In genomic region chr19:4877753-4878490, GRCh38 we compare ENCODE assay signal across 14 cellular contexts. TPM values are rescaled to one million over a fixed set of nuclear protein-coding genes. Genes with fewer than 3 reads are reported as not detected.
A peak's percentile ranks its signal among the peaks of the same experiment; 100 is the strongest.
DNase-seq lines count a peak whose midpoint lies in the region; ATAC-seq, FAIRE-seq and TF ChIP-seq lines count a peak whose summit lies in the region.
"Had no signal": no experiment of that assay in that cellular context is flagged by ENCODE, and none has a peak within 500 bp of the region (broad histone marks: within the 10 kb centered on the region; RNA-seq: fewer than 3 reads in every experiment).

No MANE protein-coding gene starts in this region.

- TF ChIP-seq CTCF in AG04450 (IDR thresholded peaks at IDR 0.05; ENCODE audit: low read depth, low read length) = no peak
- TF ChIP-seq CTCF in OCI-LY1 (IDR thresholded peaks at IDR 0.05; ENCODE audit: low read length) = no peak
- TF ChIP-seq CTCF in fibroblast of villous mesenchyme (IDR thresholded peaks at IDR 0.05; ENCODE audit: insufficient read depth, low read depth, low read length) = no peak

- no peak for DNase-seq in AG04450 (ENCODE audit: low read depth, low spot score)
- peak; percentile 13 for DNase-seq in fibroblast of villous mesenchyme (ENCODE audit: low read depth)
- peak; percentile 86 for DNase-seq in occipital lobe (lab: John Stamatoyannopoulos, UW)
- no peak for DNase-seq in activated CD4-positive, alpha-beta T cell treated with anti-CD3 and anti-CD28 coated beads for 48 hours
- no peak for DNase-seq in HTR-8/SVneo (ENCODE audit: insufficient read length, low spot score)
- DNase-seq: HCEC 1CT, Karpas-422 had no signal

- H3K4me1 ChIP-seq in OCI-LY1 (ENCODE audit: insufficient read depth, low read length, severe bottlenecking) = peaks cover 37% of the 10 kb centered on the region

- H3F3A ChIP-seq in OCI-LY1 (ENCODE audit: insufficient read depth, low read length) = no peaks in the 10 kb centered on the region; the same call in 1 of the 2 replicates

- POLR2A ChIA-PET in AG04450 (lab: Yijun Ruan, JAX) = no interaction called here

- no peaks in the 10 kb centered on the region for H3K36me3 ChIP-seq in OCI-LY1 (ENCODE audit: insufficient read depth, low read length)
- H3K36me3 ChIP-seq: cardiac muscle cell, vagina had no signal

- no peak for ATAC-seq in HG03135 (IDR thresholded peaks at IDR 0.05; ENCODE audit: unreplicated experiment)
- ATAC-seq in HG03139 (IDR thresholded peaks at IDR 0.05; ENCODE audit: unreplicated experiment) = no peak
- ATAC-seq: activated CD4-positive, CD25-positive, alpha-beta regulatory T cell treated with anti-CD3 and anti-CD28 coated beads, Interleukin-2, amount 50 U/mL, for 24 hours had no signal

- H3K9me2 ChIP-seq in OCI-LY1 (ENCODE audit: low read depth, low read length) = no peaks in the 10 kb centered on the region

- peak overlapping the region; percentile 11 for H3K27ac ChIP-seq in AG04450 (ENCODE audit: low read depth, low read length)
- H3K27ac ChIP-seq in OCI-LY1 (ENCODE audit: low read depth, low read length, poor library complexity, severe bottlenecking) = peak overlapping the region; percentile 47
- H3K27ac ChIP-seq: cardiac muscle cell, vagina had no signal

- no peaks in the 10 kb centered on the region for H3K27me3 ChIP-seq in AG04450 (ENCODE audit: control insufficient read depth, insufficient read depth, low read length)
- H3K27me3 ChIP-seq in OCI-LY1 (ENCODE audit: insufficient read depth, low read length) = no peaks in the 10 kb centered on the region
- H3K27me3 ChIP-seq: cardiac muscle cell, vagina had no signal

- H3K4me3 ChIP-seq in AG04450 (ENCODE audit: low read depth, low read length) (no peak overlapping the region), OCI-LY1 (ENCODE audit: low read depth, low read length, poor library complexity, severe bottlenecking) (no peak overlapping the region), fibroblast of villous mesenchyme (ENCODE audit: low read depth, low read length) (no peak overlapping the region)
- H3K4me3 ChIP-seq: cardiac muscle cell, vagina had no signal

- H3K9me3 ChIP-seq in AG04450 (ENCODE audit: control insufficient read depth, insufficient read depth, low read length) = no peaks in the 10 kb centered on the region; the same call in 1 of the 2 replicates
- H3K9me3 ChIP-seq in OCI-LY1 (ENCODE audit: low read length) = no peaks in the 10 kb centered on the region
- H3K9me3 ChIP-seq: vagina had no signal

- FAIRE-seq in HTR-8/SVneo (lab: Jason Lieb, UNC) = no peak
- FAIRE-seq: GM12892 had no signal

- H3K4me2 ChIP-seq in OCI-LY1 (ENCODE audit: low read length) = no peak overlapping the region; the same call in 1 of the 2 replicates

- H2AFZ ChIP-seq in OCI-LY1 (ENCODE audit: low read length) = no peak overlapping the region

- H4K20me1 ChIP-seq in OCI-LY1 (ENCODE audit: insufficient read depth, low read length) = no peaks in the 10 kb centered on the region

- CTCF ChIA-PET in AG04450 (lab: Charles Lee) = no interaction called here

- no peaks in the 10 kb centered on the region for H3K79me2 ChIP-seq in OCI-LY1 (ENCODE audit: insufficient read depth, low read length)

- H3K9ac ChIP-seq in OCI-LY1 (ENCODE audit: low read length) = no peak overlapping the region; the same call in 1 of the 2 replicates

RNA-seq across cellular contexts. Expression of gene PLIN3, which starts 10.5 kb away (rescaled TPM):
- 103 and 125 TPM in 2 replicates for polyA plus RNA-seq in AG04450 (2011; rRNA removed)
- polyA minus RNA-seq in AG04450 (2011; rRNA and poly(A)+ RNA removed) = 82.2 and 114 TPM in 2 replicates
- total RNA-seq in fibroblast of villous mesenchyme = 191 and 193 TPM in 2 replicates
- total RNA-seq in occipital lobe = 12.8 TPM

RNA-seq across cellular contexts. Expression of gene ARRDC5, which starts 24.8 kb away (rescaled TPM):
- polyA plus RNA-seq in AG04450 (2011; rRNA removed) = not detected in 2 replicates
- polyA minus RNA-seq in AG04450 (2011; rRNA and poly(A)+ RNA removed) = not detected in 2 replicates
- total RNA-seq in fibroblast of villous mesenchyme = 0.32 TPM in 1 of 2 replicates, not detected in the other
- not detected for total RNA-seq in occipital lobe
- total RNA-seq: cardiac muscle cell had no signal
- polyA plus RNA-seq: cardiac muscle cell had no signal

RNA-seq across cellular contexts. Expression of gene UHRF1, which starts 31.4 kb away (rescaled TPM):
- polyA plus RNA-seq in AG04450 (2011; rRNA removed) = 6.1 and 7.1 TPM in 2 replicates
- 7.1 and 7.3 TPM in 2 replicates for polyA minus RNA-seq in AG04450 (2011; rRNA and poly(A)+ RNA removed)
- total RNA-seq in fibroblast of villous mesenchyme (34.1 and 36.1 TPM in 2 replicates), occipital lobe (8.3 TPM)

RNA-seq across cellular contexts. Expression of gene TICAM1, which starts 46.4 kb away (rescaled TPM):
- polyA plus RNA-seq in AG04450 (2011; rRNA removed) = 1.0 and 2.9 TPM in 2 replicates
- polyA minus RNA-seq in AG04450 (2011; rRNA and poly(A)+ RNA removed) = 0.96 and 1.2 TPM in 2 replicates
- total RNA-seq in fibroblast of villous mesenchyme (3.2 and 3.5 TPM in 2 replicates), occipital lobe (0.78 TPM)

Comparison
In these comparisons a context has a peak if more than half of its experiments do, and no peak if none do; other contexts are left out.
1. DNase-seq: peak in fibroblast of villous mesenchyme (single experiment) and occipital lobe (single experiment); none in AG04450 (single experiment), activated CD4-positive, alpha-beta T cell treated with anti-CD3 and anti-CD28 coated beads for 48 hours (single experiment) and HTR-8/SVneo (single experiment).
2. RNA of gene PLIN3, which starts 10.5 kb away (total RNA-seq): 191 to 193 TPM in fibroblast of villous mesenchyme; 12.8 TPM in occipital lobe (single experiment); every median in the first group is over 10 times any median in the second.